1 cellular context compared by ENCODE assay signal in the genomic region with DNA sequence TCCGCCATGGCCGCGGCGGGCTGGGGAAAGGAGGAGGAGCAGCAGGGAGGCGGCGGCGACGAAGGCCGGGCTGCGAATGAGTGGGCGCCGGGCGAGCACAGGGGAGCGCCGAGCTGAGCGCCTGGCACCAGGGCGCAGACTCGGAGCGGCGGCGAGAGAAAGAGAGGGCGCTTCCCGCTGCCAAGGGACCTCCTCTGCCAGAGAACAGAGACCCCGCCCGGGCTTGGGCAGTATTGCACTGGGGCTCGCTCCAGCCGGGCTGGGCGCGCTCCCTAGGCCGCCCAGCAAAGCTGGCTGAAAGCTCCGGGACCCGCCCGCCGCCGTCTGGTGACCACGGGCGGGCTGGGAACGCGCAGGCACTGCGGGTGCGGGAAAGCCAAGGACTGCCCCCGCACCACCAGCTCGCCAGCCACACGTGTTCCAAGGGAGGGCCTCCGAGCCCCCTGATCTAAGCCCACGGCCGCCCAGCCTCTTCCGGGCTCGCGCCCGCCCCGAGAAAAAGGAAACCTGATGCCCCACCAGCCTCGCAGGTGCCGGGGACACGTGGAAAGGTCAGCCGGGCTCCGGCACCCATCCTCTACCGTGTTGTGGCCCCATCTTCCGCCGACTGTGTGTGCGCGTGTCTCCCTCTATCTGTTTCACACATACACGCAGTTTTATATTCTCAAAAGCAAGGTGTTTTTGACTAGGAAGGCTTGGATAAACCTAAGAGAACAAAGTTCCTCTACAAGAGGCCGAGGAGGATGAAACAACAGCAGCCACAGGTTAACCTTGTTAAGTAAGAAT.
A peak's percentile ranks its signal among the peaks of the same experiment; 100 is the strongest.
TF ChIP-seq lines count a peak whose summit lies in the region.

A gene (minus strand): TSS at position 140 of the 786 bp plus-strand sequence. CDS start 132 bp downstream, at position 8.

TF ChIP-seq in HepG2, 621 proteins besides CTCF, POLR2A, EP300 and RAD21 (continued from another document and continues in another):
- TF ChIP-seq FOXK1 (CRISPR knock-in tag; IDR thresholded peaks at IDR 0.05; ENCODE audit: borderline replicate concordance, low read depth) (0 out of 2 replicates have a peak, but pooled peaks have one; percentile 18), SRY (CRISPR knock-in tag; IDR thresholded peaks at IDR 0.05) (peak; percentile 63; the same call in 1 of the 2 replicates), GPN1 (CRISPR knock-in tag; IDR thresholded peaks at IDR 0.05; ENCODE audit: borderline replicate concordance) (no peak; the same call in 1 of the 2 replicates), TSC22D2 (CRISPR knock-in tag; IDR thresholded peaks at IDR 0.05; ENCODE audit: borderline replicate concordance) (no peak), ZNF709 (CRISPR knock-in tag; IDR thresholded peaks at IDR 0.05) (peak; percentile 71; the same call in 1 of the 2 replicates), NR2F6 (IDR thresholded peaks at IDR 0.05) (peak; percentile 78), NR2F6 (CRISPR knock-in tag; IDR thresholded peaks at IDR 0.05) (peak; percentile 90), ZFP36L2 (CRISPR knock-in tag; IDR thresholded peaks at IDR 0.05) (0 out of 2 replicates have a peak, but pooled peaks have one; percentile 12), ZNF460 (CRISPR knock-in tag; IDR thresholded peaks at IDR 0.05; ENCODE audit: borderline replicate concordance) (peak; percentile 41; the same call in 1 of the 2 replicates), U2AF2 (IDR thresholded peaks at IDR 0.05; ENCODE audit: low read depth, low read length) (no peak), HMG20A (CRISPR knock-in tag; IDR thresholded peaks at IDR 0.05; ENCODE audit: borderline replicate concordance) (no peak; the same call in 1 of the 2 replicates), ZNF337 (CRISPR knock-in tag; IDR thresholded peaks at IDR 0.05; ENCODE audit: borderline replicate concordance, low read depth) (no peak), ZNF782 (CRISPR knock-in tag; IDR thresholded peaks at IDR 0.05; ENCODE audit: borderline replicate concordance) (peak; percentile 90), REPIN1 (CRISPR knock-in tag; IDR thresholded peaks at IDR 0.05; ENCODE audit: borderline replicate concordance, low read depth) (peak; percentile 67; the same call in 1 of the 2 replicates), SCMH1 (CRISPR knock-in tag; IDR thresholded peaks at IDR 0.05; ENCODE audit: borderline replicate concordance) (no peak), PTBP1 (IDR thresholded peaks at IDR 0.05; ENCODE audit: low read depth, low read length, poor library complexity, severe bottlenecking) (peak; percentile 42), ZNF776 (CRISPR knock-in tag; IDR thresholded peaks at IDR 0.05) (peak; percentile 71; the same call in 1 of the 2 replicates), EEA1 (CRISPR knock-in tag; IDR thresholded peaks at IDR 0.05; ENCODE audit: borderline replicate concordance) (no peak), FLYWCH1 (CRISPR knock-in tag; IDR thresholded peaks at IDR 0.05) (no peak), SMAD3 (CRISPR knock-in tag; IDR thresholded peaks at IDR 0.05) (peak; percentile 86)
- TF ChIP-seq, protein P1, sequence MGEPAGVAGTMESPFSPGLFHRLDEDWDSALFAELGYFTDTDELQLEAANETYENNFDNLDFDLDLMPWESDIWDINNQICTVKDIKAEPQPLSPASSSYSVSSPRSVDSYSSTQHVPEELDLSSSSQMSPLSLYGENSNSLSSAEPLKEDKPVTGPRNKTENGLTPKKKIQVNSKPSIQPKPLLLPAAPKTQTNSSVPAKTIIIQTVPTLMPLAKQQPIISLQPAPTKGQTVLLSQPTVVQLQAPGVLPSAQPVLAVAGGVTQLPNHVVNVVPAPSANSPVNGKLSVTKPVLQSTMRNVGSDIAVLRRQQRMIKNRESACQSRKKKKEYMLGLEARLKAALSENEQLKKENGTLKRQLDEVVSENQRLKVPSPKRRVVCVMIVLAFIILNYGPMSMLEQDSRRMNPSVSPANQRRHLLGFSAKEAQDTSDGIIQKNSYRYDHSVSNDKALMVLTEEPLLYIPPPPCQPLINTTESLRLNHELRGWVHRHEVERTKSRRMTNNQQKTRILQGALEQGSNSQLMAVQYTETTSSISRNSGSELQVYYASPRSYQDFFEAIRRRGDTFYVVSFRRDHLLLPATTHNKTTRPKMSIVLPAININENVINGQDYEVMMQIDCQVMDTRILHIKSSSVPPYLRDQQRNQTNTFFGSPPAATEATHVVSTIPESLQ (CRISPR knock-in tag; conservative IDR thresholded peaks at IDR 0.05) = no peak
- TF ChIP-seq, protein P2, sequence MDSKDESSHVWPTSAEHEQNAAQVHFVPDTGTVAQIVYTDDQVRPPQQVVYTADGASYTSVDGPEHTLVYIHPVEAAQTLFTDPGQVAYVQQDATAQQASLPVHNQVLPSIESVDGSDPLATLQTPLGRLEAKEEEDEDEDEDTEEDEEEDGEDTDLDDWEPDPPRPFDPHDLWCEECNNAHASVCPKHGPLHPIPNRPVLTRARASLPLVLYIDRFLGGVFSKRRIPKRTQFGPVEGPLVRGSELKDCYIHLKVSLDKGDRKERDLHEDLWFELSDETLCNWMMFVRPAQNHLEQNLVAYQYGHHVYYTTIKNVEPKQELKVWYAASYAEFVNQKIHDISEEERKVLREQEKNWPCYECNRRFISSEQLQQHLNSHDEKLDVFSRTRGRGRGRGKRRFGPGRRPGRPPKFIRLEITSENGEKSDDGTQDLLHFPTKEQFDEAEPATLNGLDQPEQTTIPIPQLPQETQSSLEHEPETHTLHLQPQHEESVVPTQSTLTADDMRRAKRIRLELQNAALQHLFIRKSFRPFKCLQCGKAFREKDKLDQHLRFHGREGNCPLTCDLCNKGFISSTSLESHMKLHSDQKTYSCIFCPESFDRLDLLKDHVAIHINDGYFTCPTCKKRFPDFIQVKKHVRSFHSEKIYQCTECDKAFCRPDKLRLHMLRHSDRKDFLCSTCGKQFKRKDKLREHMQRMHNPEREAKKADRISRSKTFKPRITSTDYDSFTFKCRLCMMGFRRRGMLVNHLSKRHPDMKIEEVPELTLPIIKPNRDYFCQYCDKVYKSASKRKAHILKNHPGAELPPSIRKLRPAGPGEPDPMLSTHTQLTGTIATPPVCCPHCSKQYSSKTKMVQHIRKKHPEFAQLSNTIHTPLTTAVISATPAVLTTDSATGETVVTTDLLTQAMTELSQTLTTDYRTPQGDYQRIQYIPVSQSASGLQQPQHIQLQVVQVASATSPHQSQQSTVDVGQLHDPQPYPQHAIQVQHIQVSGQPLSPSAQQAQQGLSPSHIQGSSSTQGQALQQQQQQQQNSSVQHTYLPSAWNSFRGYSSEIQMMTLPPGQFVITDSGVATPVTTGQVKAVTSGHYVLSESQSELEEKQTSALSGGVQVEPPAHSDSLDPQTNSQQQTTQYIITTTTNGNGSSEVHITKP (CRISPR knock-in tag; IDR thresholded peaks at IDR 0.05; ENCODE audit: low read depth) = peak; percentile 66; the same call in 1 of the 2 replicates
- TF ChIP-seq, protein P3, sequence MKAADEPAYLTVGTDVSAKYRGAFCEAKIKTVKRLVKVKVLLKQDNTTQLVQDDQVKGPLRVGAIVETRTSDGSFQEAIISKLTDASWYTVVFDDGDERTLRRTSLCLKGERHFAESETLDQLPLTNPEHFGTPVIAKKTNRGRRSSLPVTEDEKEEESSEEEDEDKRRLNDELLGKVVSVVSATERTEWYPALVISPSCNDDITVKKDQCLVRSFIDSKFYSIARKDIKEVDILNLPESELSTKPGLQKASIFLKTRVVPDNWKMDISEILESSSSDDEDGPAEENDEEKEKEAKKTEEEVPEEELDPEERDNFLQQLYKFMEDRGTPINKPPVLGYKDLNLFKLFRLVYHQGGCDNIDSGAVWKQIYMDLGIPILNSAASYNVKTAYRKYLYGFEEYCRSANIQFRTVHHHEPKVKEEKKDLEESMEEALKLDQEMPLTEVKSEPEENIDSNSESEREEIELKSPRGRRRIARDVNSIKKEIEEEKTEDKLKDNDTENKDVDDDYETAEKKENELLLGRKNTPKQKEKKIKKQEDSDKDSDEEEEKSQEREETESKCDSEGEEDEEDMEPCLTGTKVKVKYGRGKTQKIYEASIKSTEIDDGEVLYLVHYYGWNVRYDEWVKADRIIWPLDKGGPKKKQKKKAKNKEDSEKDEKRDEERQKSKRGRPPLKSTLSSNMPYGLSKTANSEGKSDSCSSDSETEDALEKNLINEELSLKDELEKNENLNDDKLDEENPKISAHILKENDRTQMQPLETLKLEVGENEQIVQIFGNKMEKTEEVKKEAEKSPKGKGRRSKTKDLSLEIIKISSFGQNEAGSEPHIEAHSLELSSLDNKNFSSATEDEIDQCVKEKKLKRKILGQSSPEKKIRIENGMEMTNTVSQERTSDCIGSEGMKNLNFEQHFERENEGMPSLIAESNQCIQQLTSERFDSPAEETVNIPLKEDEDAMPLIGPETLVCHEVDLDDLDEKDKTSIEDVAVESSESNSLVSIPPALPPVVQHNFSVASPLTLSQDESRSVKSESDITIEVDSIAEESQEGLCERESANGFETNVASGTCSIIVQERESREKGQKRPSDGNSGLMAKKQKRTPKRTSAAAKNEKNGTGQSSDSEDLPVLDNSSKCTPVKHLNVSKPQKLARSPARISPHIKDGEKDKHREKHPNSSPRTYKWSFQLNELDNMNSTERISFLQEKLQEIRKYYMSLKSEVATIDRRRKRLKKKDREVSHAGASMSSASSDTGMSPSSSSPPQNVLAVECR (CRISPR knock-in tag; IDR thresholded peaks at IDR 0.05; ENCODE audit: borderline replicate concordance) = peak; percentile 76; the same call in 1 of the 2 replicates
- TF ChIP-seq, protein P4, sequence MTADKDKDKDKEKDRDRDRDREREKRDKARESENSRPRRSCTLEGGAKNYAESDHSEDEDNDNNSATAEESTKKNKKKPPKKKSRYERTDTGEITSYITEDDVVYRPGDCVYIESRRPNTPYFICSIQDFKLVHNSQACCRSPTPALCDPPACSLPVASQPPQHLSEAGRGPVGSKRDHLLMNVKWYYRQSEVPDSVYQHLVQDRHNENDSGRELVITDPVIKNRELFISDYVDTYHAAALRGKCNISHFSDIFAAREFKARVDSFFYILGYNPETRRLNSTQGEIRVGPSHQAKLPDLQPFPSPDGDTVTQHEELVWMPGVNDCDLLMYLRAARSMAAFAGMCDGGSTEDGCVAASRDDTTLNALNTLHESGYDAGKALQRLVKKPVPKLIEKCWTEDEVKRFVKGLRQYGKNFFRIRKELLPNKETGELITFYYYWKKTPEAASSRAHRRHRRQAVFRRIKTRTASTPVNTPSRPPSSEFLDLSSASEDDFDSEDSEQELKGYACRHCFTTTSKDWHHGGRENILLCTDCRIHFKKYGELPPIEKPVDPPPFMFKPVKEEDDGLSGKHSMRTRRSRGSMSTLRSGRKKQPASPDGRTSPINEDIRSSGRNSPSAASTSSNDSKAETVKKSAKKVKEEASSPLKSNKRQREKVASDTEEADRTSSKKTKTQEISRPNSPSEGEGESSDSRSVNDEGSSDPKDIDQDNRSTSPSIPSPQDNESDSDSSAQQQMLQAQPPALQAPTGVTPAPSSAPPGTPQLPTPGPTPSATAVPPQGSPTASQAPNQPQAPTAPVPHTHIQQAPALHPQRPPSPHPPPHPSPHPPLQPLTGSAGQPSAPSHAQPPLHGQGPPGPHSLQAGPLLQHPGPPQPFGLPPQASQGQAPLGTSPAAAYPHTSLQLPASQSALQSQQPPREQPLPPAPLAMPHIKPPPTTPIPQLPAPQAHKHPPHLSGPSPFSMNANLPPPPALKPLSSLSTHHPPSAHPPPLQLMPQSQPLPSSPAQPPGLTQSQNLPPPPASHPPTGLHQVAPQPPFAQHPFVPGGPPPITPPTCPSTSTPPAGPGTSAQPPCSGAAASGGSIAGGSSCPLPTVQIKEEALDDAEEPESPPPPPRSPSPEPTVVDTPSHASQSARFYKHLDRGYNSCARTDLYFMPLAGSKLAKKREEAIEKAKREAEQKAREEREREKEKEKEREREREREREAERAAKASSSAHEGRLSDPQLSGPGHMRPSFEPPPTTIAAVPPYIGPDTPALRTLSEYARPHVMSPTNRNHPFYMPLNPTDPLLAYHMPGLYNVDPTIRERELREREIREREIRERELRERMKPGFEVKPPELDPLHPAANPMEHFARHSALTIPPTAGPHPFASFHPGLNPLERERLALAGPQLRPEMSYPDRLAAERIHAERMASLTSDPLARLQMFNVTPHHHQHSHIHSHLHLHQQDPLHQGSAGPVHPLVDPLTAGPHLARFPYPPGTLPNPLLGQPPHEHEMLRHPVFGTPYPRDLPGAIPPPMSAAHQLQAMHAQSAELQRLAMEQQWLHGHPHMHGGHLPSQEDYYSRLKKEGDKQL (CRISPR knock-in tag; IDR thresholded peaks at IDR 0.05; ENCODE audit: low read depth) = 0 out of 2 replicates have a peak, but pooled peaks have one; percentile 17
- TF ChIP-seq, protein P5, sequence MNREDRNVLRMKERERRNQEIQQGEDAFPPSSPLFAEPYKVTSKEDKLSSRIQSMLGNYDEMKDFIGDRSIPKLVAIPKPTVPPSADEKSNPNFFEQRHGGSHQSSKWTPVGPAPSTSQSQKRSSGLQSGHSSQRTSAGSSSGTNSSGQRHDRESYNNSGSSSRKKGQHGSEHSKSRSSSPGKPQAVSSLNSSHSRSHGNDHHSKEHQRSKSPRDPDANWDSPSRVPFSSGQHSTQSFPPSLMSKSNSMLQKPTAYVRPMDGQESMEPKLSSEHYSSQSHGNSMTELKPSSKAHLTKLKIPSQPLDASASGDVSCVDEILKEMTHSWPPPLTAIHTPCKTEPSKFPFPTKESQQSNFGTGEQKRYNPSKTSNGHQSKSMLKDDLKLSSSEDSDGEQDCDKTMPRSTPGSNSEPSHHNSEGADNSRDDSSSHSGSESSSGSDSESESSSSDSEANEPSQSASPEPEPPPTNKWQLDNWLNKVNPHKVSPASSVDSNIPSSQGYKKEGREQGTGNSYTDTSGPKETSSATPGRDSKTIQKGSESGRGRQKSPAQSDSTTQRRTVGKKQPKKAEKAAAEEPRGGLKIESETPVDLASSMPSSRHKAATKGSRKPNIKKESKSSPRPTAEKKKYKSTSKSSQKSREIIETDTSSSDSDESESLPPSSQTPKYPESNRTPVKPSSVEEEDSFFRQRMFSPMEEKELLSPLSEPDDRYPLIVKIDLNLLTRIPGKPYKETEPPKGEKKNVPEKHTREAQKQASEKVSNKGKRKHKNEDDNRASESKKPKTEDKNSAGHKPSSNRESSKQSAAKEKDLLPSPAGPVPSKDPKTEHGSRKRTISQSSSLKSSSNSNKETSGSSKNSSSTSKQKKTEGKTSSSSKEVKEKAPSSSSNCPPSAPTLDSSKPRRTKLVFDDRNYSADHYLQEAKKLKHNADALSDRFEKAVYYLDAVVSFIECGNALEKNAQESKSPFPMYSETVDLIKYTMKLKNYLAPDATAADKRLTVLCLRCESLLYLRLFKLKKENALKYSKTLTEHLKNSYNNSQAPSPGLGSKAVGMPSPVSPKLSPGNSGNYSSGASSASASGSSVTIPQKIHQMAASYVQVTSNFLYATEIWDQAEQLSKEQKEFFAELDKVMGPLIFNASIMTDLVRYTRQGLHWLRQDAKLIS (CRISPR knock-in tag; IDR thresholded peaks at IDR 0.05) = peak; percentile 34; the same call in 1 of the 2 replicates
- TF ChIP-seq, protein P6, sequence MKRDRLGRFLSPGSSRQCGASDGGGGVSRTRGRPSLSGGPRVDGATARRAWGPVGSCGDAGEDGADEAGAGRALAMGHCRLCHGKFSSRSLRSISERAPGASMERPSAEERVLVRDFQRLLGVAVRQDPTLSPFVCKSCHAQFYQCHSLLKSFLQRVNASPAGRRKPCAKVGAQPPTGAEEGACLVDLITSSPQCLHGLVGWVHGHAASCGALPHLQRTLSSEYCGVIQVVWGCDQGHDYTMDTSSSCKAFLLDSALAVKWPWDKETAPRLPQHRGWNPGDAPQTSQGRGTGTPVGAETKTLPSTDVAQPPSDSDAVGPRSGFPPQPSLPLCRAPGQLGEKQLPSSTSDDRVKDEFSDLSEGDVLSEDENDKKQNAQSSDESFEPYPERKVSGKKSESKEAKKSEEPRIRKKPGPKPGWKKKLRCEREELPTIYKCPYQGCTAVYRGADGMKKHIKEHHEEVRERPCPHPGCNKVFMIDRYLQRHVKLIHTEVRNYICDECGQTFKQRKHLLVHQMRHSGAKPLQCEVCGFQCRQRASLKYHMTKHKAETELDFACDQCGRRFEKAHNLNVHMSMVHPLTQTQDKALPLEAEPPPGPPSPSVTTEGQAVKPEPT (CRISPR knock-in tag; IDR thresholded peaks at IDR 0.05; ENCODE audit: low read depth) = peak; percentile 74; the same call in 1 of the 2 replicates
